ENCODE assay signal across 14 cellular contexts in genomic region chr2:216388046-216388884, GRCh38. TPM values are rescaled to one million over a fixed set of nuclear protein-coding genes. Genes with fewer than 3 reads are reported as not detected.
DNase-seq lines count a peak whose midpoint lies in the region; ATAC-seq and TF ChIP-seq lines count a peak whose summit lies in the region.
"Had no signal": no experiment of that assay in that cellular context is flagged by ENCODE, and none has a peak within 500 bp of the region (broad histone marks: within the 10 kb centered on the region; RNA-seq: fewer than 3 reads in every experiment).

No MANE protein-coding gene starts in this region.

- no peak overlapping the region for H3K4me3 ChIP-seq in MM.1S (ENCODE audit: low read length)
- H3K4me3 ChIP-seq: coronary artery, HAP-1 had no signal

- peaks cover 18% of the 10 kb centered on the region for H3K4me1 Mint-ChIP-seq in CD4-positive, alpha-beta T cell (ENCODE audit: low read depth)
- H3K4me1 Mint-ChIP-seq in activated naive CD8-positive, alpha-beta T cell treated with anti-CD3 and anti-CD28 coated beads, Interleukin-2, amount 10 ng/mL, durations not matched to agents 7 days and 5 days, result peaks cover 17% of the 10 kb centered on the region

- no peaks in the 10 kb centered on the region for H4K20me1 ChIP-seq in MM.1S (ENCODE audit: insufficient read depth, low read length)

- intact Hi-C loops in CD4-positive, alpha-beta T cell (cut with DNase I, micrococcal nuclease), result no loop called here

- H3K27ac ChIP-seq in CD4-positive, alpha-beta T cell (ENCODE audit: low read depth, low read length), result peak overlapping the region; percentile 44
- H3K27ac ChIP-seq in MM.1S (ENCODE audit: low read length), result no peak overlapping the region
- H3K27ac ChIP-seq in substantia nigra (ENCODE audit: low read depth, low read length, poor library complexity, severe bottlenecking), result no peak overlapping the region
- H3K27ac ChIP-seq: coronary artery had no signal

- H3K27ac Mint-ChIP-seq in CD4-positive, alpha-beta T cell, result peak overlapping the region; percentile 43
- H3K27ac Mint-ChIP-seq in activated naive CD8-positive, alpha-beta T cell treated with anti-CD3 and anti-CD28 coated beads, Interleukin-2, amount 10 ng/mL, durations not matched to agents 7 days and 5 days, result peak overlapping the region; percentile 54

- H3K9me2 ChIP-seq in MM.1S (replicated peaks; ENCODE audit: insufficient read depth, low read length), result no peaks in the 10 kb centered on the region

- no peaks in the 10 kb centered on the region for H3K79me2 ChIP-seq in MM.1S (ENCODE audit: low read length)

- CTCF ChIA-PET in CD4-positive, alpha-beta T cell (lab: Charles Lee), result no interaction called here

- peak in 3 of 10 experiments; percentile 14 to 27 (median 27) for DNase-seq in CD4-positive, alpha-beta T cell
- DNase-seq in activated naive CD8-positive, alpha-beta T cell treated with anti-CD3 and anti-CD28 coated beads, Interleukin-2, amount 10 ng/mL, durations not matched to agents 7 days and 5 days, result no peak
- DNase-seq in hippocampal formation (lab: John Stamatoyannopoulos, UW) (no peak), GOT3 (lab: John Stamatoyannopoulos, UW) (no peak), MM.1S (no peak), substantia nigra (lab: John Stamatoyannopoulos, UW) (no peak)
- DNase-seq: NCI-H524, right cardiac atrium had no signal

- TF ChIP-seq CTCF in CD4-positive, alpha-beta T cell (IDR thresholded peaks at IDR 0.05), result no peak
- TF ChIP-seq CTCF in MM.1S (IDR thresholded peaks at IDR 0.05; ENCODE audit: low read length), result no peak

- H3K9ac ChIP-seq in MM.1S (ENCODE audit: low read length), result no peak overlapping the region

- no peaks in the 10 kb centered on the region for H3F3A ChIP-seq in MM.1S (ENCODE audit: insufficient read depth, low read length)

- no peak overlapping the region for H2AFZ ChIP-seq in MM.1S (ENCODE audit: low read length)

- no peaks in the 10 kb centered on the region for H3K9me3 Mint-ChIP-seq in CD4-positive, alpha-beta T cell
- H3K9me3 Mint-ChIP-seq in activated naive CD8-positive, alpha-beta T cell treated with anti-CD3 and anti-CD28 coated beads, Interleukin-2, amount 10 ng/mL, durations not matched to agents 7 days and 5 days, result peaks cover 5% of the 10 kb centered on the region

- H3K36me3 Mint-ChIP-seq in CD4-positive, alpha-beta T cell (ENCODE audit: low read depth), result no peaks in the 10 kb centered on the region
- H3K36me3 Mint-ChIP-seq in activated naive CD8-positive, alpha-beta T cell treated with anti-CD3 and anti-CD28 coated beads, Interleukin-2, amount 10 ng/mL, durations not matched to agents 7 days and 5 days, result no peaks in the 10 kb centered on the region

- no peaks in the 10 kb centered on the region for H3K9me3 ChIP-seq in CD4-positive, alpha-beta T cell (ENCODE audit: control insufficient read depth, low read length)
- H3K9me3 ChIP-seq in MM.1S (replicated peaks; ENCODE audit: insufficient read depth, low read length), result no peaks in the 10 kb centered on the region
- H3K9me3 ChIP-seq: HAP-1 had no signal

- H3K27me3 ChIP-seq in CD4-positive, alpha-beta T cell (ENCODE audit: control insufficient read depth, insufficient read depth, low read length), result no peaks in the 10 kb centered on the region
- H3K27me3 ChIP-seq in MM.1S (replicated peaks; ENCODE audit: insufficient read depth, low read length), result no peaks in the 10 kb centered on the region

- H3K27me3 Mint-ChIP-seq in CD4-positive, alpha-beta T cell, result no peaks in the 10 kb centered on the region
- H3K27me3 Mint-ChIP-seq in activated naive CD8-positive, alpha-beta T cell treated with anti-CD3 and anti-CD28 coated beads, Interleukin-2, amount 10 ng/mL, durations not matched to agents 7 days and 5 days, result peaks cover 5% of the 10 kb centered on the region

- H3K4me1 ChIP-seq in MM.1S (ENCODE audit: low read length), result no peaks in the 10 kb centered on the region
- H3K4me1 ChIP-seq: HAP-1 had no signal

- H3K4me2 ChIP-seq in MM.1S (ENCODE audit: low read depth, low read length), result no peak overlapping the region

- H3K4me3 Mint-ChIP-seq in CD4-positive, alpha-beta T cell, result no peak overlapping the region
- peak overlapping the region; percentile 46 for H3K4me3 Mint-ChIP-seq in activated naive CD8-positive, alpha-beta T cell treated with anti-CD3 and anti-CD28 coated beads, Interleukin-2, amount 10 ng/mL, durations not matched to agents 7 days and 5 days

- POLR2A ChIA-PET in CD4-positive, alpha-beta T cell (lab: Charles Lee), result interaction anchor here (0.9 kb wide), 1 partner anchor 24 kb away, joined by 3 read pairs; no protein-coding TSS in a partner anchor
- POLR2A ChIA-PET in activated naive CD8-positive, alpha-beta T cell treated with anti-CD3 and anti-CD28 coated beads, Interleukin-2, amount 10 ng/mL, durations not matched to agents 7 days and 5 days (lab: Charles Lee), result interaction anchor here (0.8 kb wide), 1 partner anchor 36 kb away, joined by 3 read pairs; no protein-coding TSS in a partner anchor

- no peaks in the 10 kb centered on the region for H3K36me3 ChIP-seq in MM.1S (replicated peaks; ENCODE audit: insufficient read depth, low read length)
- H3K36me3 ChIP-seq: HAP-1 had no signal

- ATAC-seq in CD4-positive, alpha-beta T cell (ENCODE audit: poor library complexity), result peak; percentile 95
- ATAC-seq in GM19395 (IDR thresholded peaks at IDR 0.05; ENCODE audit: unreplicated experiment) (peak; percentile 68), HG03571 (IDR thresholded peaks at IDR 0.05; ENCODE audit: unreplicated experiment) (peak; percentile 72)
- ATAC-seq in activated naive CD8-positive, alpha-beta T cell treated with anti-CD3 and anti-CD28 coated beads, Interleukin-2, amount 10 ng/mL, durations not matched to agents 7 days and 5 days (ENCODE audit: low read depth), result peak; percentile 99
- ATAC-seq: right cardiac atrium, Right ventricle myocardium inferior had no signal

RNA-seq across cellular contexts. Expression of gene MARCHF4, which starts 16.0 kb away (rescaled TPM):
- not detected for total RNA-seq in CD4-positive, alpha-beta T cell
- total RNA-seq in activated naive CD8-positive, alpha-beta T cell treated with anti-CD3 and anti-CD28 coated beads, Interleukin-2, amount 10 ng/mL, durations not matched to agents 7 days and 5 days, result not detected
- total RNA-seq: ureter had no signal

RNA-seq across cellular contexts. Expression of gene SMARCAL1, which starts 24.0 kb away (rescaled TPM):
- total RNA-seq in CD4-positive, alpha-beta T cell, result 1 to 10 TPM; 6.3 TPM
- total RNA-seq in activated naive CD8-positive, alpha-beta T cell treated with anti-CD3 and anti-CD28 coated beads, Interleukin-2, amount 10 ng/mL, durations not matched to agents 7 days and 5 days, result 10 to 100 TPM; 24.5 to 25.7 TPM
